29 cellular contexts compared by ENCODE assay signal in genomic region chr12:71431991-71432390, GRCh38. TPM values are rescaled to one million over a fixed set of nuclear protein-coding genes. Genes with fewer than 3 reads are reported as not detected.
"Had no signal": no experiment of that assay in that cellular context is flagged by ENCODE, and none has a peak within 500 bp of the region (broad histone marks: within the 10 kb centered on the region; RNA-seq: fewer than 3 reads in every experiment).

No MANE protein-coding gene starts in this region.

- H3K4me2 ChIP-seq: hepatocyte had no signal

- H2AFZ ChIP-seq: hepatocyte had no signal

- H3K36me3 Mint-ChIP-seq: mesothelial cell of epicardium, natural killer cell had no signal

- H3K27ac Mint-ChIP-seq: memory B cell; mesothelial cell of epicardium; natural killer cell; stimulated activated naive B cell treated with anti-CD40 and anti-IgM and Interleukin-4, amounts not matched to agents 10 μg/mL and 1 μg/mL and 100 μg/mL, for 72 hours had no signal

- H3K4me1 ChIP-seq: esophagus squamous epithelium, gastroesophageal sphincter, left ventricle myocardium inferior, lower lobe of right lung, right atrium auricular region, stomach had no signal

- H3K36me3 ChIP-seq: esophagus squamous epithelium, gastroesophageal sphincter, left ventricle myocardium inferior, lower lobe of right lung, ovary, right atrium auricular region, sigmoid colon, stomach, thoracic aorta, transverse colon had no signal

- H3K4me1 Mint-ChIP-seq: memory B cell; neural crest cell; stimulated activated naive B cell treated with anti-CD40 and anti-IgM and Interleukin-4, amounts not matched to agents 10 μg/mL and 1 μg/mL and 100 μg/mL, for 72 hours had no signal

- ATAC-seq: gastroesophageal sphincter; left cardiac atrium; lower lobe of right lung; natural killer cell; stimulated activated naive B cell treated with anti-CD40 and anti-IgM and Interleukin-4, amounts not matched to agents 10 μg/mL and 1 μg/mL and 100 μg/mL, for 72 hours had no signal

- H3K27me3 ChIP-seq: hepatocyte, ovary, right atrium auricular region had no signal

- H3K27ac ChIP-seq: esophagus squamous epithelium, gastroesophageal sphincter, hepatocyte, left ventricle myocardium inferior, lower lobe of right lung, ovary, right atrium auricular region, sigmoid colon, skin epidermis, stomach, thoracic aorta, transverse colon had no signal

- H3K79me2 ChIP-seq: hepatocyte had no signal

- H3K4me3 Mint-ChIP-seq: memory B cell; mesothelial cell of epicardium; natural killer cell; neural crest cell; stimulated activated naive B cell treated with anti-CD40 and anti-IgM and Interleukin-4, amounts not matched to agents 10 μg/mL and 1 μg/mL and 100 μg/mL, for 72 hours had no signal

- H3K4me3 ChIP-seq: esophagus squamous epithelium, gastroesophageal sphincter, hepatocyte, left ventricle myocardium inferior, lower lobe of right lung, ovary, right atrium auricular region, sigmoid colon, skin epidermis, stomach, thoracic aorta, transverse colon had no signal

- DNase-seq: dermis blood vessel endothelial cell; esophagus squamous epithelium; foreskin fibroblast; glutamatergic neuron; kidney; left cardiac atrium; left ventricle myocardium inferior; lower lobe of right lung; natural killer cell; nucleus accumbens; ovary; sigmoid colon; stimulated activated CD4-positive, alpha-beta T cell treated with anti-CD3 and anti-CD28 coated beads, Interleukin-2, amount 100 ng/mL, for 24 hours; stimulated activated CD4-positive, alpha-beta T cell treated with anti-CD3 and anti-CD28 coated beads, Interleukin-4, amount 100 ng/mL, for 4 hours; stimulated activated naive B cell treated with anti-CD40 and anti-IgM and Interleukin-4, amounts not matched to agents 10 μg/mL and 1 μg/mL and 100 μg/mL, for 72 hours; stomach; substantia nigra; transverse colon had no signal

- H3K9me3 ChIP-seq: lower lobe of right lung, thoracic aorta had no signal

RNA-seq across cellular contexts. Expression of gene LGR5, which starts 7.6 kb away (rescaled TPM):
- total RNA-seq: dermis blood vessel endothelial cell, epithelial cell of proximal tubule, left ventricle myocardium inferior, mucosa of gallbladder, myocyte, natural killer cell had no signal
